Comparison of ENCODE assay signal across 22 cellular contexts in the genomic region with DNA sequence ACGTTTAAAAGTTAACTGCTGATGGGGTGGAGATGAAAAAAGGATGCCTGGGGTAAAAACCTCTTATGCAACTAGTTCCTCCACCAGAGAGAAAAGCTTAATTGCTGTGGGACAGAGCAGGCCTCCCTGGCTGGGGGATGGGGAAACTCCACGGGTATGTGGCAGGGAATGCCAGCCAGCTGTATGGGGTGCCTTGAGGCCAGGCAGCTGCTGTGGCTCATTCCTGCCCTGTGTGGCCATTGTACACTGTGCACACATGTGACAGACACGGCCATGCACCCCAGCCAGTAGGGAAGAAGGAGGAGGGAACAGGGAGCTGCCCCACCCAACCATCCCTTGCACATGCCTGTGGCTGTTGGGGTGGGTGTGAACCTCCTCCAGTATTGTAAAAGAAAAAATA.
"Had no signal": no experiment of that assay in that cellular context is flagged by ENCODE, and none has a peak within 500 bp of the region (broad histone marks: within the 10 kb centered on the region; RNA-seq: fewer than 3 reads in every experiment).

No MANE protein-coding gene starts in this region.

- H3K36me3 ChIP-seq: breast epithelium, gastrocnemius medialis, left ventricle myocardium inferior, prostate gland, right atrium auricular region, thyroid gland had no signal

- H3K4me1 ChIP-seq: breast epithelium, gastrocnemius medialis, left ventricle myocardium inferior, prostate gland, right atrium auricular region, thyroid gland had no signal

- H3K9me3 ChIP-seq: prostate gland, thyroid gland had no signal

- H3K27me3 ChIP-seq: breast epithelium, gastrocnemius medialis, right atrium auricular region, thyroid gland had no signal

- FAIRE-seq: colon had no signal

- H3K4me3 ChIP-seq: breast epithelium, gastrocnemius medialis, left ventricle myocardium inferior, prostate gland, right atrium auricular region, thyroid gland had no signal

- ATAC-seq: activated T-cell treated with anti-CD3 and anti-CD28 coated beads, Interleukin-2, amount 50 U/mL, for 4 hours; gastrocnemius medialis; natural killer cell had no signal

- H3K27ac ChIP-seq: breast epithelium, gastrocnemius medialis, left ventricle myocardium inferior, prostate gland, right atrium auricular region, thyroid gland had no signal

- DNase-seq: activated B cell treated with CpG ODN at 0.5 μM for 24 hours; activated CD4-positive, alpha-beta T cell treated with anti-CD3 and anti-CD28 coated beads for 4 hours; activated CD4-positive, alpha-beta T cell treated with anti-CD3 and anti-CD28 coated beads, Interleukin-2, amount 50 U/mL, for 48 hours; activated CD8-positive, alpha-beta memory T cell treated with anti-CD3 and anti-CD28 coated beads, Interleukin-2, amount 50 U/mL, for 48 hours; activated naive CD4-positive, alpha-beta T cell; activated naive CD8-positive, alpha-beta T cell treated with anti-CD3 and anti-CD28 coated beads for 36 hours; activated T-cell treated with anti-CD3 and anti-CD28 coated beads, Interleukin-2, amount 50 U/mL, for 4 hours; effector memory CD4-positive, alpha-beta T cell; gastrocnemius medialis; hippocampal formation; left ventricle myocardium inferior; mammary epithelial cell; natural killer cell; stimulated activated CD4-positive, alpha-beta T cell treated with anti-CD3 and anti-CD28 coated beads, Interleukin-12 subunit alpha, Interleukin-12 subunit beta, amount 100 ng/mL, for 4 hours; stimulated activated CD4-positive, alpha-beta T cell treated with anti-CD3 and anti-CD28 coated beads, Interleukin-4, amount 100 ng/mL, for 4 hours; substantia nigra; T1000; thyroid gland had no signal
